ENCODE assay signal across 11 cellular contexts in genomic region chr1:31712041-31712440, GRCh38. TPM values are rescaled to one million over a fixed set of nuclear protein-coding genes. Genes with fewer than 3 reads are reported as not detected.
DNase-seq lines count a peak whose midpoint lies in the region; ATAC-seq and TF ChIP-seq lines count a peak whose summit lies in the region.
"Had no signal": no experiment of that assay in that cellular context is flagged by ENCODE, and none has a peak within 500 bp of the region (broad histone marks: within the 10 kb centered on the region; RNA-seq: fewer than 3 reads in every experiment).

No MANE protein-coding gene starts in this region.

- peaks cover 10 to 53% (median 29%) of the 10 kb centered on the region in 9 donors for H3K4me1 ChIP-seq in heart right ventricle
- H3K4me1 ChIP-seq in muscle layer of duodenum (ENCODE audit: control insufficient read depth in 1 of 2, insufficient read depth in 2 of 2, low read length in 2 of 2) = peaks cover 8 to 34% of the 10 kb centered on the region in 2 donors
- peaks cover 5 to 21% of the 10 kb centered on the region in 2 donors for H3K4me1 ChIP-seq in left lung

- H3K4me3 ChIP-seq in heart right ventricle = no peak overlapping the region
- no peak overlapping the region for H3K4me3 ChIP-seq in coronary artery
- H3K4me3 ChIP-seq in muscle layer of duodenum (ENCODE audit: low read depth in 1 of 2, low read length in 2 of 2) = no peak overlapping the region
- no peak overlapping the region for H3K4me3 ChIP-seq in left lung
- H3K4me3 ChIP-seq: Peyer's patch had no signal

- H3K27ac ChIP-seq in heart right ventricle = peak overlapping the region in 8 of 10 donors; percentile 36 to 99 (median 91)
- peak overlapping the region; percentile 89 to 95 for H3K27ac ChIP-seq in coronary artery
- H3K27ac ChIP-seq in muscle layer of duodenum (ENCODE audit: low read length) = peak overlapping the region; percentile 81
- H3K27ac ChIP-seq in left lung = peak overlapping the region in 1 of 2 donors; percentile 81

- H3K27me3 ChIP-seq in heart right ventricle (peaks cover 0 to 25% (median 0%) of the 10 kb centered on the region in 7 donors), muscle layer of duodenum (ENCODE audit: low read depth, low read length) (no peaks in the 10 kb centered on the region), left lung (peaks cover 0 to 41% of the 10 kb centered on the region in 2 donors)
- H3K27me3 ChIP-seq: Peyer's patch had no signal

- WGBS in heart right ventricle, 2 donors = 65 to 66% methylated on average over 4 of the region's 4 CpGs

- TF ChIP-seq CTCF in heart right ventricle (IDR thresholded peaks at IDR 0.05) = no peak
- no peak for TF ChIP-seq CTCF in coronary artery (IDR thresholded peaks at IDR 0.05)
- no peak for TF ChIP-seq CTCF in left lung (IDR thresholded peaks at IDR 0.05)

- no peak for ATAC-seq in heart right ventricle
- no peak for ATAC-seq in Right ventricle myocardium superior (ENCODE audit: poor library complexity)
- ATAC-seq in left lobe of liver = no peak
- ATAC-seq in left lung = no peak
- ATAC-seq in HG03095 (IDR thresholded peaks at IDR 0.05; ENCODE audit: unreplicated experiment) = no peak

- no peak for DNase-seq in heart right ventricle
- no peak for DNase-seq in Right ventricle myocardium superior
- DNase-seq in coronary artery (ENCODE audit: low spot score) = no peak
- no peak for DNase-seq in left lobe of liver (ENCODE audit: low spot score)
- DNase-seq in left lung = no peak
- DNase-seq in central memory CD4-positive, alpha-beta T cell = no peak
- DNase-seq: activated naive CD8-positive, alpha-beta T cell treated with anti-CD3 and anti-CD28 coated beads for 36 hours; Kasumi-1; Peyer's patch had no signal

- H3K36me3 ChIP-seq in heart right ventricle (no peaks in the 10 kb centered on the region), muscle layer of duodenum (ENCODE audit: control insufficient read depth in 1 of 2, insufficient read depth in 2 of 2, low read length in 2 of 2) (peaks cover 0 to 3% of the 10 kb centered on the region in 2 donors), left lung (no peaks in the 10 kb centered on the region)
- H3K36me3 ChIP-seq: Peyer's patch had no signal

- intact Hi-C loops in heart right ventricle (cut with DNase I) (loop anchor here in 3 of 10 donors (5.0 to 10.0 kb wide), 4 partner anchors 40 to 73 kb away; no protein-coding TSS in a partner anchor), Right ventricle myocardium superior (cut with DNase I) (loop anchor here (5.0 to 10.0 kb wide), 2 partner anchors 35 to 53 kb away; partner anchors contain the start of gene ADGRB2), left lung (cut with DNase I) (no loop called here)

- H3K9me3 ChIP-seq in heart right ventricle = no peaks in the 10 kb centered on the region
- no peaks in the 10 kb centered on the region for H3K9me3 ChIP-seq in muscle layer of duodenum (ENCODE audit: control insufficient read depth in 1 of 2, low read length in 2 of 2)
- no peaks in the 10 kb centered on the region for H3K9me3 ChIP-seq in left lung
- H3K9me3 ChIP-seq: Peyer's patch had no signal

RNA-seq across cellular contexts. Expression of gene COL16A1, which starts 8.2 kb away (rescaled TPM):
- total RNA-seq in heart right ventricle (10 to 100 TPM in 9 of 10 donors, 1 to 10 TPM in 1; 7.4 to 35.3 (median 16.6) TPM), Right ventricle myocardium superior (10.9 TPM), left lobe of liver (1.9 TPM), left lung (100 to 1,000 TPM in 1 of 2 donors, 10 to 100 TPM in 1; 64.8 to 116 TPM)
- polyA plus RNA-seq in heart right ventricle = 10 to 100 TPM in 1 of 2 donors, 1 to 10 TPM in 1; 8.3 to 33.1 TPM

RNA-seq across cellular contexts. Expression of gene ADGRB2, which starts 52.1 kb away (rescaled TPM):
- 10 to 100 TPM in 2 of 10 donors, 1 to 10 TPM in 8; 4.4 to 14.9 (median 8.6) TPM for total RNA-seq in heart right ventricle
- 10 to 100 TPM in 1 of 2 donors, under 1 TPM in 1; 0.91 to 17.9 TPM for polyA plus RNA-seq in heart right ventricle
- total RNA-seq in Right ventricle myocardium superior = 14.7 TPM
- not detected for total RNA-seq in left lobe of liver
- total RNA-seq in left lung = 1 to 10 TPM; 1.8 to 6.4 TPM
